Comparison of ENCODE assay signal across 26 cellular contexts in genomic region chr13:25602206-25602605, GRCh38.
"Had no signal": no experiment of that assay in that cellular context is flagged by ENCODE, and none has a peak within 500 bp of the region (broad histone marks: within the 10 kb centered on the region; RNA-seq: fewer than 3 reads in every experiment).

No MANE protein-coding gene starts in this region.

- H3K27ac Mint-ChIP-seq: activated naive CD4-positive, alpha-beta T cell treated with anti-CD3 and anti-CD28 coated beads for 36 hours; activated naive CD8-positive, alpha-beta T cell treated with anti-CD3 and anti-CD28 coated beads for 36 hours; nephron; stimulated activated effector memory CD8-positive, alpha-beta T cell treated with anti-CD3 and anti-CD28 coated beads, Interleukin-12 subunit alpha, Interleukin-12 subunit beta, amount 100 ng/mL, for 72 hours; stimulated activated naive CD8-positive, alpha-beta T cell treated with anti-CD3 and anti-CD28 coated beads, Interleukin-15, Interleukin-2, amounts not matched to agents 100 ng/mL and 50 ng/mL, for 24 hours had no signal

- H3K27ac ChIP-seq: adrenal gland, body of pancreas, coronary artery, dorsolateral prefrontal cortex, foreskin keratinocyte, heart right ventricle, left ventricle myocardium inferior, right lobe of liver, thoracic aorta had no signal

- DNase-seq: activated CD4-positive, alpha-beta T cell treated with anti-CD3 and anti-CD28 coated beads for 4 hours; activated CD4-positive, alpha-beta T cell treated with anti-CD3 and anti-CD28 coated beads, Interleukin-2, amount 50 U/mL, for 4 hours; activated effector memory CD4-positive, alpha-beta T cell treated with Interleukin-2 at 50 U/mL for 16 hours; activated naive CD4-positive, alpha-beta T cell treated with anti-CD3 and anti-CD28 coated beads for 36 hours; activated naive CD8-positive, alpha-beta T cell treated with anti-CD3 and anti-CD28 coated beads for 36 hours; adrenal gland; aorta; body of pancreas; dorsolateral prefrontal cortex; effector memory CD4-positive, alpha-beta T cell; heart right ventricle; islet precursor cell; left ventricle myocardium inferior; mucosa of descending colon; posterior cingulate gyrus; right lobe of liver; small intestine; stimulated activated CD4-positive, alpha-beta T cell treated with anti-CD3 and anti-CD28 coated beads, Interleukin-4, amount 100 ng/mL, for 24 hours; trophoblast cell had no signal

- H3K36me3 Mint-ChIP-seq: activated naive CD8-positive, alpha-beta T cell treated with anti-CD3 and anti-CD28 coated beads for 36 hours; stimulated activated effector memory CD8-positive, alpha-beta T cell treated with anti-CD3 and anti-CD28 coated beads, Interleukin-12 subunit alpha, Interleukin-12 subunit beta, amount 100 ng/mL, for 72 hours had no signal

- H3K4me3 Mint-ChIP-seq: activated naive CD4-positive, alpha-beta T cell treated with anti-CD3 and anti-CD28 coated beads for 36 hours; activated naive CD8-positive, alpha-beta T cell treated with anti-CD3 and anti-CD28 coated beads for 36 hours; nephron; stimulated activated effector memory CD8-positive, alpha-beta T cell treated with anti-CD3 and anti-CD28 coated beads, Interleukin-12 subunit alpha, Interleukin-12 subunit beta, amount 100 ng/mL, for 72 hours; stimulated activated naive CD8-positive, alpha-beta T cell treated with anti-CD3 and anti-CD28 coated beads, Interleukin-15, Interleukin-2, amounts not matched to agents 100 ng/mL and 50 ng/mL, for 24 hours had no signal

- H3K27me3 ChIP-seq: adrenal gland, body of pancreas, dorsolateral prefrontal cortex, right lobe of liver had no signal

- H3K9me3 Mint-ChIP-seq: activated naive CD4-positive, alpha-beta T cell treated with anti-CD3 and anti-CD28 coated beads for 36 hours; activated naive CD8-positive, alpha-beta T cell treated with anti-CD3 and anti-CD28 coated beads for 36 hours; nephron; stimulated activated effector memory CD8-positive, alpha-beta T cell treated with anti-CD3 and anti-CD28 coated beads, Interleukin-12 subunit alpha, Interleukin-12 subunit beta, amount 100 ng/mL, for 72 hours; stimulated activated naive CD8-positive, alpha-beta T cell treated with anti-CD3 and anti-CD28 coated beads, Interleukin-15, Interleukin-2, amounts not matched to agents 100 ng/mL and 50 ng/mL, for 24 hours had no signal

- H3K4me1 Mint-ChIP-seq: activated naive CD8-positive, alpha-beta T cell treated with anti-CD3 and anti-CD28 coated beads for 36 hours; nephron; stimulated activated effector memory CD8-positive, alpha-beta T cell treated with anti-CD3 and anti-CD28 coated beads, Interleukin-12 subunit alpha, Interleukin-12 subunit beta, amount 100 ng/mL, for 72 hours had no signal

- H3K4me1 ChIP-seq: adrenal gland, body of pancreas, foreskin keratinocyte, heart right ventricle, left ventricle myocardium inferior, right lobe of liver had no signal

- H3K36me3 ChIP-seq: adrenal gland, heart right ventricle, left ventricle myocardium inferior, right lobe of liver, thoracic aorta had no signal

- H3K9me3 ChIP-seq: adrenal gland, body of pancreas, heart right ventricle, left ventricle myocardium inferior, mucosa of descending colon, right lobe of liver, thoracic aorta had no signal

- H3K4me3 ChIP-seq: adrenal gland, body of pancreas, coronary artery, dorsolateral prefrontal cortex, heart right ventricle, left ventricle myocardium inferior, lung, mucosa of descending colon, right lobe of liver, thoracic aorta had no signal
